ENCODE assay signal across 23 cellular contexts in genomic region chr1:147105909-147106308, GRCh38.
"Had no signal": no experiment of that assay in that cellular context is flagged by ENCODE, and none has a peak within 500 bp of the region (broad histone marks: within the 10 kb centered on the region; RNA-seq: fewer than 3 reads in every experiment).

No MANE protein-coding gene starts in this region.

- H3K27ac ChIP-seq: gastrocnemius medialis, left lung, prostate gland, right atrium auricular region, stomach, thyroid gland, upper lobe of left lung had no signal

- H3K36me3 ChIP-seq: gastrocnemius medialis, left lung, prostate gland, right atrium auricular region, stomach, thyroid gland, upper lobe of left lung had no signal

- DNase-seq: cortex of kidney; effector memory CD8-positive, alpha-beta T cell; foreskin fibroblast; gastrocnemius medialis; head of caudate nucleus; left cardiac atrium; left lung; mammary epithelial cell; naive thymus-derived CD8-positive, alpha-beta T cell; nephron progenitor cell; nucleus accumbens; stimulated activated CD4-positive, alpha-beta T cell treated with anti-CD3 and anti-CD28 coated beads, Interleukin-2, amount 100 ng/mL, for 24 hours; stimulated activated CD4-positive, alpha-beta T cell treated with anti-CD3 and anti-CD28 coated beads, Interleukin-4, amount 100 ng/mL, for 24 hours; stimulated activated naive CD4-positive, alpha-beta T cell treated with Interleukin-2 at 50 U/mL for 16 hours; stomach; thyroid gland; upper lobe of left lung had no signal

- ATAC-seq: effector memory CD8-positive, alpha-beta T cell; esophagus mucosa; gastrocnemius medialis; left cardiac atrium; left lung; naive thymus-derived CD8-positive, alpha-beta T cell; sciatic nerve; stimulated activated effector memory CD8-positive, alpha-beta T cell treated with anti-CD3 and anti-CD28 coated beads, Interleukin-12 subunit alpha, Interleukin-12 subunit beta, amount 100 ng/mL, for 72 hours had no signal

- H3K27me3 ChIP-seq: gastrocnemius medialis, left lung, right atrium auricular region, thyroid gland, upper lobe of left lung had no signal

- H3K9me3 ChIP-seq: gastrocnemius medialis, left lung, prostate gland, right atrium auricular region, stomach, thyroid gland, upper lobe of left lung had no signal

- H3K4me1 ChIP-seq: gastrocnemius medialis, left lung, prostate gland, right atrium auricular region, stomach, thyroid gland, upper lobe of left lung had no signal

- H3K4me3 ChIP-seq: gastrocnemius medialis, left lung, prostate gland, right atrium auricular region, stomach, thyroid gland, upper lobe of left lung had no signal

- FAIRE-seq: urothelium cell line had no signal
